ENCODE assay signal across 8 cellular contexts in the genomic region with DNA sequence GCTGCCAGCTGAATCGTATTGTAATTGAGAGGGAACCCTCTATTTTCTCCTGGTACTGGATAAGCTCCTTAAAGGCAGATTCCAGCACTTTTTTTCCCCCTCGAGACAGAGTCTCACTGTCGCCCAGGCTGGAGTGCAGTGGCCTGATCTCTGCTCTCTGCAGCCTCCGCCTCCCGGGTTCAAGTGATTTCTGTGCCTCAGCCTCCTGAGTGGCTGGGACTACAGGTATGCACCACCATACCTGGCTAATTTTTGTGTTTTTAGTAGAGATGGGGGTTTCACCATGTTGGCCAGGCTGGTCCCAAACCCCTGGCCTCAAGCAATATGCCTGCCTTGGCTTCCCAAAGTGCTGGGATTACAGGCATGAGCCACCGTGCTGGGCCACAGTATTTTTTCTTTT. TPM values are rescaled to one million over a fixed set of nuclear protein-coding genes. Genes with fewer than 3 reads are reported as not detected.
A peak's percentile ranks its signal among the peaks of the same experiment; 100 is the strongest.
DNase-seq lines count a peak whose midpoint lies in the region; ATAC-seq, FAIRE-seq and TF ChIP-seq lines count a peak whose summit lies in the region.
"Not testable (repeated sequence)": the region's sequence is repeated elsewhere in the genome, so short reads cannot be mapped to it uniquely, and the experiment has no call there.

No MANE protein-coding gene starts in this region.

- not testable (repeated sequence) for H3K9me3 Mint-ChIP-seq in GM23338; activated CD4-positive, alpha-beta memory T cell treated with anti-CD3 and anti-CD28 coated beads, Interleukin-2, amount 10 ng/mL, durations not matched to agents 7 days and 5 days; activated T-helper 2 cell treated with anti-CD3 and anti-CD28 coated beads, Interferon-gamma antibody, Interleukin-2, Interleukin-4, amounts not matched to agents 10 μg/mL and 5 μg/mL and 100 μg/mL, durations not matched to agents 14 hours and 24 hours and 36 hours; astrocyte (ENCODE audit: unreplicated experiment)

- POLR2A ChIA-PET in activated CD4-positive, alpha-beta memory T cell treated with anti-CD3 and anti-CD28 coated beads, Interleukin-2, amount 10 ng/mL, durations not matched to agents 7 days and 5 days (lab: Charles Lee) = interaction anchor here (1.2 to 2.2 kb wide), 2 partner anchors 46 to 57 kb away, joined by 3 to 8 read pairs; partner anchors contain the start of genes KNTC1 and RSRC2

- H4K12ac ChIP-seq in trophoblast cell (ENCODE audit: low read depth, low read length) = not testable (repeated sequence)

- WGBS in lower leg skin, 2 donors = 76 to 81% methylated on average over 6 of the region's 6 CpGs
- WGBS in trophoblast cell (ENCODE audit: extremely low coverage, insufficient coverage, insufficient read length) = no CpG with 5 or more reads among the region's 6 CpGs

- H3K18ac ChIP-seq in trophoblast cell (ENCODE audit: low read length) = peak overlapping the region; percentile 35

- H4K8ac ChIP-seq in trophoblast cell (ENCODE audit: low read depth, low read length) = peak overlapping the region; percentile 42

- not testable (repeated sequence) for TF ChIP-seq CTCF in GM23338 (conservative IDR thresholded peaks at IDR 0.05; ENCODE audit: low read depth in 2 of 2); astrocyte (IDR thresholded peaks at IDR 0.05; ENCODE audit: insufficient read depth, low read depth, low read length); lower leg skin (IDR thresholded peaks at IDR 0.05)

- not testable (repeated sequence) for TF ChIP-seq POLR2A in lower leg skin (IDR thresholded peaks at IDR 0.05)

- peaks cover 21% of the 10 kb centered on the region for H3K36me3 Mint-ChIP-seq in GM23338 (ENCODE audit: low read depth)
- peaks cover 19% of the 10 kb centered on the region for H3K36me3 Mint-ChIP-seq in activated CD4-positive, alpha-beta memory T cell treated with anti-CD3 and anti-CD28 coated beads, Interleukin-2, amount 10 ng/mL, durations not matched to agents 7 days and 5 days (ENCODE audit: low read depth)
- peaks cover 26% of the 10 kb centered on the region for H3K36me3 Mint-ChIP-seq in activated T-helper 2 cell treated with anti-CD3 and anti-CD28 coated beads, Interferon-gamma antibody, Interleukin-2, Interleukin-4, amounts not matched to agents 10 μg/mL and 5 μg/mL and 100 μg/mL, durations not matched to agents 14 hours and 24 hours and 36 hours (ENCODE audit: low read depth)
- not testable (repeated sequence) for H3K36me3 Mint-ChIP-seq in astrocyte (ENCODE audit: low read depth, unreplicated experiment)

- not testable (repeated sequence) for DNase-seq in GM23338 (ENCODE audit: low spot score); activated T-helper 2 cell treated with anti-CD3 and anti-CD28 coated beads, Interferon-gamma antibody, Interleukin-2, Interleukin-4, amounts not matched to agents 10 μg/mL and 5 μg/mL and 100 μg/mL, durations not matched to agents 14 hours and 24 hours and 36 hours (ENCODE audit: low spot score); astrocyte (ENCODE audit: low read depth); epithelial cell of prostate (ENCODE audit: low read depth, low spot score)
- DNase-seq in activated CD4-positive, alpha-beta memory T cell treated with anti-CD3 and anti-CD28 coated beads, Interleukin-2, amount 10 ng/mL, durations not matched to agents 7 days and 5 days = peak; percentile 9
- DNase-seq in lower leg skin (ENCODE audit: low spot score in 2 of 2) = peak; percentile 6 to 39
- DNase-seq in trophoblast cell = peak in 1 of 2 donors; percentile 13
- DNase-seq in ureter (ENCODE audit: low spot score) = peak; percentile 29

- not testable (repeated sequence) for H3K27me3 ChIP-seq in GM23338 (ENCODE audit: insufficient read depth); astrocyte (ENCODE audit: insufficient read depth, low read length); trophoblast cell (ENCODE audit: insufficient read depth, low read length)

- ATAC-seq in GM23338 = not testable (repeated sequence)

- not testable (repeated sequence) for H3K9me3 ChIP-seq in astrocyte (ENCODE audit: insufficient read depth, low read depth, low read length); trophoblast cell (ENCODE audit: insufficient read depth, low read depth, low read length)

- H3K27ac ChIP-seq in GM23338 (ENCODE audit: low read depth) (0 out of 2 replicates have a peak overlapping the region, but pooled peaks have one; percentile 14), epithelial cell of prostate (peak overlapping the region; percentile 26), trophoblast cell (ENCODE audit: low read depth, low read length) (peak overlapping the region; percentile 52)
- not testable (repeated sequence) for H3K27ac ChIP-seq in astrocyte (ENCODE audit: low read depth, low read length)

- peak overlapping the region; percentile 74 for H2AK5ac ChIP-seq in trophoblast cell (ENCODE audit: low read length)

- H3K4ac ChIP-seq in trophoblast cell (ENCODE audit: low read depth, low read length) = not testable (repeated sequence)

- H4K20me1 ChIP-seq in GM23338 (replicated peaks; ENCODE audit: insufficient read depth); astrocyte (ENCODE audit: insufficient read depth, low read length): not testable (repeated sequence)

- FAIRE-seq in astrocyte (lab: Jason Lieb, UNC) = not testable (repeated sequence)

- peaks cover 18% of the 10 kb centered on the region for H3K79me1 ChIP-seq in trophoblast cell (ENCODE audit: low read length)

- CTCF ChIA-PET in activated CD4-positive, alpha-beta memory T cell treated with anti-CD3 and anti-CD28 coated beads, Interleukin-2, amount 10 ng/mL, durations not matched to agents 7 days and 5 days (lab: Charles Lee) = interaction anchor here (2.3 to 6.5 kb wide), 4 partner anchors 8 to 69 kb away, joined by 6 to 181 read pairs (median 20); partner anchors contain the start of gene ZCCHC8

- not testable (repeated sequence) for H3K4me3 ChIP-seq in GM23338; astrocyte (ENCODE audit: insufficient read depth, low read depth, low read length); lower leg skin (ENCODE audit: low read depth, poor library complexity, severe bottlenecking)
- peak overlapping the region; percentile 49 for H3K4me3 ChIP-seq in trophoblast cell (ENCODE audit: low read depth, low read length)

- H3K4me3 Mint-ChIP-seq in GM23338; activated CD4-positive, alpha-beta memory T cell treated with anti-CD3 and anti-CD28 coated beads, Interleukin-2, amount 10 ng/mL, durations not matched to agents 7 days and 5 days; activated T-helper 2 cell treated with anti-CD3 and anti-CD28 coated beads, Interferon-gamma antibody, Interleukin-2, Interleukin-4, amounts not matched to agents 10 μg/mL and 5 μg/mL and 100 μg/mL, durations not matched to agents 14 hours and 24 hours and 36 hours (ENCODE audit: low read depth); astrocyte (ENCODE audit: unreplicated experiment): not testable (repeated sequence)

- not testable (repeated sequence) for H3K14ac ChIP-seq in trophoblast cell (ENCODE audit: low read length)

- not testable (repeated sequence) for H3K27me3 Mint-ChIP-seq in GM23338 (ENCODE audit: insufficient read depth, low read depth, poor library complexity); activated CD4-positive, alpha-beta memory T cell treated with anti-CD3 and anti-CD28 coated beads, Interleukin-2, amount 10 ng/mL, durations not matched to agents 7 days and 5 days; activated T-helper 2 cell treated with anti-CD3 and anti-CD28 coated beads, Interferon-gamma antibody, Interleukin-2, Interleukin-4, amounts not matched to agents 10 μg/mL and 5 μg/mL and 100 μg/mL, durations not matched to agents 14 hours and 24 hours and 36 hours (ENCODE audit: low read depth); astrocyte (ENCODE audit: low read depth, unreplicated experiment)

- H3K36me3 ChIP-seq in GM23338 (ENCODE audit: insufficient read depth) = peaks cover 12% of the 10 kb centered on the region
- H3K36me3 ChIP-seq in astrocyte (ENCODE audit: insufficient read depth, low read length) = peaks cover 18% of the 10 kb centered on the region
- H3K36me3 ChIP-seq in trophoblast cell (ENCODE audit: control insufficient read depth in 1 of 2, insufficient read depth in 2 of 2, low read length in 2 of 2) = peaks cover 14 to 16% of the 10 kb centered on the region in 2 experiments

- H3F3A ChIP-seq in GM23338 (replicated peaks; ENCODE audit: low read depth) = not testable (repeated sequence)

- H4K91ac ChIP-seq in trophoblast cell (ENCODE audit: low read depth, low read length) = peak overlapping the region; percentile 33

- H2BK5ac ChIP-seq in trophoblast cell (ENCODE audit: low read depth, low read length, poor library complexity) = peak overlapping the region; percentile 59

- not testable (repeated sequence) for H3K79me2 ChIP-seq in GM23338 (replicated peaks; ENCODE audit: insufficient read depth); astrocyte (ENCODE audit: insufficient read depth, low read length); trophoblast cell (ENCODE audit: control insufficient read depth, insufficient read depth, low read length, poor library complexity)

- not testable (repeated sequence) for H3K9me2 ChIP-seq in GM23338 (ENCODE audit: insufficient read depth)

- intact Hi-C loops in activated T-helper 2 cell treated with anti-CD3 and anti-CD28 coated beads, Interferon-gamma antibody, Interleukin-2, Interleukin-4, amounts not matched to agents 10 μg/mL and 5 μg/mL and 100 μg/mL, durations not matched to agents 14 hours and 24 hours and 36 hours (cut with micrococcal nuclease) = not testable (repeated sequence)
- intact Hi-C loops in lower leg skin (cut with DNase I; ENCODE audit: low total_unique reads) = loop anchor here (10.0 kb wide), 1 partner anchor 75 kb away; no protein-coding TSS in a partner anchor

- not testable (repeated sequence) for H3K27ac Mint-ChIP-seq in GM23338; activated CD4-positive, alpha-beta memory T cell treated with anti-CD3 and anti-CD28 coated beads, Interleukin-2, amount 10 ng/mL, durations not matched to agents 7 days and 5 days
- peak overlapping the region; percentile 49 for H3K27ac Mint-ChIP-seq in activated T-helper 2 cell treated with anti-CD3 and anti-CD28 coated beads, Interferon-gamma antibody, Interleukin-2, Interleukin-4, amounts not matched to agents 10 μg/mL and 5 μg/mL and 100 μg/mL, durations not matched to agents 14 hours and 24 hours and 36 hours
- peak overlapping the region; percentile 18 for H3K27ac Mint-ChIP-seq in astrocyte (ENCODE audit: unreplicated experiment)

- not testable (repeated sequence) for H3K9ac ChIP-seq in astrocyte (ENCODE audit: low read length); trophoblast cell (ENCODE audit: low read length)

- not testable (repeated sequence) for H2AFZ ChIP-seq in GM23338; astrocyte (ENCODE audit: low read depth, low read length); trophoblast cell (ENCODE audit: insufficient read depth, low read length, poor library complexity)

- not testable (repeated sequence) for H3K4me1 ChIP-seq in GM23338 (ENCODE audit: insufficient read depth); astrocyte (ENCODE audit: insufficient read depth, low read length); trophoblast cell (ENCODE audit: control insufficient read depth in 1 of 2, insufficient read depth in 2 of 2, low read length in 2 of 2)

- H3K23ac ChIP-seq in trophoblast cell (ENCODE audit: low read length) = not testable (repeated sequence)

- not testable (repeated sequence) for H3K4me2 ChIP-seq in GM23338; astrocyte (ENCODE audit: low read length); trophoblast cell (ENCODE audit: low read length)

- peak overlapping the region; percentile 30 for H2BK12ac ChIP-seq in trophoblast cell (ENCODE audit: low read length)

- not testable (repeated sequence) for H3K4me1 Mint-ChIP-seq in GM23338
- peaks cover 15% of the 10 kb centered on the region for H3K4me1 Mint-ChIP-seq in activated CD4-positive, alpha-beta memory T cell treated with anti-CD3 and anti-CD28 coated beads, Interleukin-2, amount 10 ng/mL, durations not matched to agents 7 days and 5 days
- peaks cover 15% of the 10 kb centered on the region for H3K4me1 Mint-ChIP-seq in activated T-helper 2 cell treated with anti-CD3 and anti-CD28 coated beads, Interferon-gamma antibody, Interleukin-2, Interleukin-4, amounts not matched to agents 10 μg/mL and 5 μg/mL and 100 μg/mL, durations not matched to agents 14 hours and 24 hours and 36 hours (ENCODE audit: low read depth)
- peaks cover 13% of the 10 kb centered on the region for H3K4me1 Mint-ChIP-seq in astrocyte (ENCODE audit: low read depth, unreplicated experiment)

- not testable (repeated sequence) for H2BK120ac ChIP-seq in trophoblast cell (ENCODE audit: insufficient read depth, low read length, poor library complexity)

RNA-seq across cellular contexts. Expression of gene ZCCHC8, which starts 30.9 kb away (rescaled TPM):
- 21.7 and 39.0 TPM in 2 replicates for total RNA-seq in GM23338 (2014; rRNA removed; shearing (Covaris generic))
- polyA plus RNA-seq in GM23338 (2016; fragmentation: Nextera tagmentation; extraction: Ambion mirVana) = 23.9 and 24.8 TPM in 2 replicates
- total RNA-seq in activated CD4-positive, alpha-beta memory T cell treated with anti-CD3 and anti-CD28 coated beads, Interleukin-2, amount 10 ng/mL, durations not matched to agents 7 days and 5 days = 10 to 100 TPM; 44.4 to 46.6 TPM
- 38.6 and 39.7 TPM in 2 replicates for total RNA-seq in activated T-helper 2 cell treated with anti-CD3 and anti-CD28 coated beads, Interferon-gamma antibody, Interleukin-2, Interleukin-4, amounts not matched to agents 10 μg/mL and 5 μg/mL and 100 μg/mL, durations not matched to agents 14 hours and 24 hours and 36 hours
- total RNA-seq in astrocyte = 23.8 and 25.3 TPM in 2 replicates
- total RNA-seq in lower leg skin = 10 to 100 TPM; 22.7 to 27.1 (median 25.3) TPM
- polyA plus RNA-seq in trophoblast cell (2013) = 63.0 and 64.9 TPM in 2 replicates
- total RNA-seq in ureter = 32.2 TPM

RNA-seq across cellular contexts. Expression of gene CLIP1, which starts 47.4 kb away (rescaled TPM):
- total RNA-seq in GM23338 (2014; rRNA removed; shearing (Covaris generic)) = 15.0 and 21.1 TPM in 2 replicates
- 8.6 and 11.5 TPM in 2 replicates for polyA plus RNA-seq in GM23338 (2016; fragmentation: Nextera tagmentation; extraction: Ambion mirVana)
- 10 to 100 TPM; 65.3 to 73.4 TPM for total RNA-seq in activated CD4-positive, alpha-beta memory T cell treated with anti-CD3 and anti-CD28 coated beads, Interleukin-2, amount 10 ng/mL, durations not matched to agents 7 days and 5 days
- total RNA-seq in activated T-helper 2 cell treated with anti-CD3 and anti-CD28 coated beads, Interferon-gamma antibody, Interleukin-2, Interleukin-4, amounts not matched to agents 10 μg/mL and 5 μg/mL and 100 μg/mL, durations not matched to agents 14 hours and 24 hours and 36 hours = 59.9 and 66.2 TPM in 2 replicates
- total RNA-seq in astrocyte (59.4 and 70.0 TPM in 2 replicates), lower leg skin (100 to 1,000 TPM; 118 to 164 (median 133) TPM), ureter (110 TPM)
- 101 and 104 TPM in 2 replicates for polyA plus RNA-seq in trophoblast cell (2013)

RNA-seq across cellular contexts. Expression of gene RSRC2, which starts 56.9 kb away (rescaled TPM):
- 55.4 and 76.3 TPM in 2 replicates for total RNA-seq in GM23338 (2014; rRNA removed; shearing (Covaris generic))
- 161 and 184 TPM in 2 replicates for polyA plus RNA-seq in GM23338 (2016; fragmentation: Nextera tagmentation; extraction: Ambion mirVana)
- 10 to 100 TPM; 90.7 to 97.4 TPM for total RNA-seq in activated CD4-positive, alpha-beta memory T cell treated with anti-CD3 and anti-CD28 coated beads, Interleukin-2, amount 10 ng/mL, durations not matched to agents 7 days and 5 days
- 105 and 107 TPM in 2 replicates for total RNA-seq in activated T-helper 2 cell treated with anti-CD3 and anti-CD28 coated beads, Interferon-gamma antibody, Interleukin-2, Interleukin-4, amounts not matched to agents 10 μg/mL and 5 μg/mL and 100 μg/mL, durations not matched to agents 14 hours and 24 hours and 36 hours
- total RNA-seq in astrocyte = 55.6 and 56.3 TPM in 2 replicates
- 10 to 100 TPM; 44.2 to 97.9 (median 50.7) TPM for total RNA-seq in lower leg skin
- 90.0 and 93.1 TPM in 2 replicates for polyA plus RNA-seq in trophoblast cell (2013)
- total RNA-seq in ureter = 72.5 TPM

RNA-seq across cellular contexts. Expression of gene KNTC1, which starts 57.2 kb away (rescaled TPM):
- total RNA-seq in GM23338 (2014; rRNA removed; shearing (Covaris generic)) = 85.2 and 98.0 TPM in 2 replicates
- polyA plus RNA-seq in GM23338 (2016; fragmentation: Nextera tagmentation; extraction: Ambion mirVana) = 47.3 and 55.2 TPM in 2 replicates
- total RNA-seq in activated CD4-positive, alpha-beta memory T cell treated with anti-CD3 and anti-CD28 coated beads, Interleukin-2, amount 10 ng/mL, durations not matched to agents 7 days and 5 days = 100 to 1,000 TPM; 101 to 103 TPM
- 121 and 122 TPM in 2 replicates for total RNA-seq in activated T-helper 2 cell treated with anti-CD3 and anti-CD28 coated beads, Interferon-gamma antibody, Interleukin-2, Interleukin-4, amounts not matched to agents 10 μg/mL and 5 μg/mL and 100 μg/mL, durations not matched to agents 14 hours and 24 hours and 36 hours
- total RNA-seq in astrocyte = 8.6 and 10.6 TPM in 2 replicates
- 10 to 100 TPM in 2 of 4 donors, 1 to 10 TPM in 2; 3.8 to 13.1 (median 10.4) TPM for total RNA-seq in lower leg skin
- polyA plus RNA-seq in trophoblast cell (2013) = 48.3 and 49.9 TPM in 2 replicates
- 21.6 TPM for total RNA-seq in ureter
